ENCODE assay signal across 22 cellular contexts in genomic region chr13:39879286-39880035, GRCh38.
DNase-seq lines count a peak whose midpoint lies in the region; ATAC-seq and TF ChIP-seq lines count a peak whose summit lies in the region.
"Had no signal": no experiment of that assay in that cellular context is flagged by ENCODE, and none has a peak within 500 bp of the region (broad histone marks: within the 10 kb centered on the region; RNA-seq: fewer than 3 reads in every experiment).

No MANE protein-coding gene starts in this region.

- H2AFZ ChIP-seq in GM23338 (peak overlapping the region; percentile 45; the same call in 1 of the 2 replicates), neural progenitor cell (replicated peaks) (peak overlapping the region; percentile 77)

- H3K9me2 ChIP-seq in GM23338 (ENCODE audit: insufficient read depth), result no peaks in the 10 kb centered on the region

- no peaks in the 10 kb centered on the region for H3K79me2 ChIP-seq in GM23338 (replicated peaks; ENCODE audit: insufficient read depth)
- H3K79me2 ChIP-seq in neural progenitor cell (ENCODE audit: low read depth), result no peaks in the 10 kb centered on the region

- no peak overlapping the region for H3K4me2 ChIP-seq in GM23338
- no peak overlapping the region for H3K4me2 ChIP-seq in neural progenitor cell
- H3K4me2 ChIP-seq: A549 had no signal

- H3F3A ChIP-seq in GM23338 (replicated peaks; ENCODE audit: low read depth) (no peaks in the 10 kb centered on the region), neural progenitor cell (ENCODE audit: low read depth) (no peaks in the 10 kb centered on the region)

- H3K27me3 Mint-ChIP-seq in GM23338 (ENCODE audit: insufficient read depth, low read depth, poor library complexity), result peaks cover 3% of the 10 kb centered on the region
- peaks cover 4% of the 10 kb centered on the region for H3K27me3 Mint-ChIP-seq in neural progenitor cell (ENCODE audit: insufficient read depth, low read depth)

- intact Hi-C loops in heart right ventricle (cut with DNase I) (no loop called here), tibial artery (cut with DNase I; ENCODE audit: low total_unique reads) (no loop called here)

- no peak for ATAC-seq in GM23338
- peak in 6 of 8 donors; percentile 24 to 79 (median 53) for ATAC-seq in heart right ventricle
- ATAC-seq: A549 had no signal

- H3K4me3 Mint-ChIP-seq in GM23338 (no peak overlapping the region), neural progenitor cell (no peak overlapping the region)
- H3K4me3 Mint-ChIP-seq: B cell, CD14-positive monocyte had no signal

- no peak overlapping the region for H3K27ac ChIP-seq in GM23338 (ENCODE audit: low read depth)
- H3K27ac ChIP-seq in heart right ventricle, result peak overlapping the region in 1 of 10 donors; percentile 33
- H3K27ac ChIP-seq in neural progenitor cell, result no peak overlapping the region
- H3K27ac ChIP-seq in tibial artery, result no peak overlapping the region
- H3K27ac ChIP-seq: A549, RWPE1 had no signal

- H3K9ac ChIP-seq in neural progenitor cell, result no peak overlapping the region

- DNase-seq in GM23338 (ENCODE audit: low spot score) (no peak), dermis blood vessel endothelial cell (peak; percentile 71), heart right ventricle (no peak), neural progenitor cell (ENCODE audit: low spot score) (no peak), tibial artery (no peak), cerebellar nuclear complex (lab: John Stamatoyannopoulos, UW) (no peak), GDM1 (lab: John Stamatoyannopoulos, UW) (no peak)
- DNase-seq: DMS53, GF-D8, GOT3, HCEC 1CT, KG1, NCI-H1092 treated with DMSO at 0.1 percent for 48 hours, NCI-H1436 treated with DMSO at 0.1 percent for 48 hours, NCI-H2029, NCI-H2227 treated with DMSO at 0.1 percent for 48 hours, NCI-H510A, NCI-H748 treated with DMSO at 0.1 percent for 48 hours had no signal

- H3K9me3 Mint-ChIP-seq in GM23338 (peaks cover 12% of the 10 kb centered on the region; the same call in 2 of the 3 replicates), neural progenitor cell (peaks cover 24% of the 10 kb centered on the region)

- H3K36me3 ChIP-seq in GM23338 (ENCODE audit: insufficient read depth) (no peaks in the 10 kb centered on the region), heart right ventricle (no peaks in the 10 kb centered on the region), neural progenitor cell (no peaks in the 10 kb centered on the region), tibial artery (no peaks in the 10 kb centered on the region)

- H3K9me3 ChIP-seq in heart right ventricle (peaks cover 0 to 28% (median 10%) of the 10 kb centered on the region in 11 donors), neural progenitor cell (ENCODE audit: low read depth) (peaks cover 11% of the 10 kb centered on the region), tibial artery (peaks cover 0 to 10% (median 0%) of the 10 kb centered on the region in 3 donors)
- H3K9me3 ChIP-seq: A549 had no signal

- peaks cover 12% of the 10 kb centered on the region; the same call in 2 of the 3 replicates for H3K36me3 Mint-ChIP-seq in GM23338 (ENCODE audit: low read depth)
- peaks cover 3% of the 10 kb centered on the region for H3K36me3 Mint-ChIP-seq in neural progenitor cell
- H3K36me3 Mint-ChIP-seq: CD14-positive monocyte had no signal

- no peaks in the 10 kb centered on the region for H4K20me1 ChIP-seq in GM23338 (replicated peaks; ENCODE audit: insufficient read depth)
- H4K20me1 ChIP-seq in neural progenitor cell (ENCODE audit: low read depth), result no peaks in the 10 kb centered on the region

- H3K4me1 Mint-ChIP-seq in GM23338, result peaks cover under 1% of the 10 kb centered on the region; the same call in 1 of the 3 replicates
- H3K4me1 Mint-ChIP-seq in neural progenitor cell, result peaks cover 9% of the 10 kb centered on the region
- H3K4me1 Mint-ChIP-seq: B cell, CD14-positive monocyte had no signal

- 0 out of 2 replicates have a peak, but pooled peaks cover 5% of the 10 kb centered on the region for H3K4me1 ChIP-seq in GM23338 (ENCODE audit: insufficient read depth)
- peaks cover 0 to 44% (median 27%) of the 10 kb centered on the region in 9 donors for H3K4me1 ChIP-seq in heart right ventricle
- no peaks in the 10 kb centered on the region for H3K4me1 ChIP-seq in neural progenitor cell
- peaks cover 0 to 7% (median 0%) of the 10 kb centered on the region in 4 donors for H3K4me1 ChIP-seq in tibial artery

- WGBS in heart right ventricle, 2 donors, result 57 to 58% methylated on average over 4 of the region's 4 CpGs

- H3K4me3 ChIP-seq in GM23338 (no peak overlapping the region), heart right ventricle (no peak overlapping the region), neural progenitor cell (no peak overlapping the region), tibial artery (no peak overlapping the region)
- H3K4me3 ChIP-seq: A549 had no signal

- H3K27me3 ChIP-seq in GM23338 (ENCODE audit: insufficient read depth), result no peaks in the 10 kb centered on the region
- no peaks in the 10 kb centered on the region for H3K27me3 ChIP-seq in heart right ventricle
- no peaks in the 10 kb centered on the region for H3K27me3 ChIP-seq in neural progenitor cell
- no peaks in the 10 kb centered on the region for H3K27me3 ChIP-seq in tibial artery

- no peak for TF ChIP-seq CTCF in GM23338 (conservative IDR thresholded peaks at IDR 0.05; ENCODE audit: low read depth in 2 of 2)
- no peak for TF ChIP-seq CTCF in heart right ventricle (IDR thresholded peaks at IDR 0.05)
- TF ChIP-seq CTCF in neural progenitor cell (IDR thresholded peaks at IDR 0.05), result no peak
- no peak for TF ChIP-seq CTCF in tibial artery (IDR thresholded peaks at IDR 0.05)

- H3K27ac Mint-ChIP-seq in GM23338 (no peak overlapping the region), neural progenitor cell (no peak overlapping the region)
- H3K27ac Mint-ChIP-seq: B cell, CD14-positive monocyte had no signal

TF ChIP-seq in GM23338, 12 proteins besides CTCF, POLR2A, EP300 and RAD21 (continues in another document):
- TF ChIP-seq EZH2 (IDR thresholded peaks at IDR 0.05; ENCODE audit: low read depth, unreplicated experiment), result no peak
- no peak for TF ChIP-seq STAT1 (IDR thresholded peaks at IDR 0.05; ENCODE audit: unreplicated experiment)
- TF ChIP-seq ZNF331 (CRISPR knock-in tag; IDR thresholded peaks at IDR 0.05; ENCODE audit: low read depth), result no peak
- no peak for TF ChIP-seq ZNF114 (CRISPR knock-in tag; IDR thresholded peaks at IDR 0.05)
- TF ChIP-seq, protein P1, sequence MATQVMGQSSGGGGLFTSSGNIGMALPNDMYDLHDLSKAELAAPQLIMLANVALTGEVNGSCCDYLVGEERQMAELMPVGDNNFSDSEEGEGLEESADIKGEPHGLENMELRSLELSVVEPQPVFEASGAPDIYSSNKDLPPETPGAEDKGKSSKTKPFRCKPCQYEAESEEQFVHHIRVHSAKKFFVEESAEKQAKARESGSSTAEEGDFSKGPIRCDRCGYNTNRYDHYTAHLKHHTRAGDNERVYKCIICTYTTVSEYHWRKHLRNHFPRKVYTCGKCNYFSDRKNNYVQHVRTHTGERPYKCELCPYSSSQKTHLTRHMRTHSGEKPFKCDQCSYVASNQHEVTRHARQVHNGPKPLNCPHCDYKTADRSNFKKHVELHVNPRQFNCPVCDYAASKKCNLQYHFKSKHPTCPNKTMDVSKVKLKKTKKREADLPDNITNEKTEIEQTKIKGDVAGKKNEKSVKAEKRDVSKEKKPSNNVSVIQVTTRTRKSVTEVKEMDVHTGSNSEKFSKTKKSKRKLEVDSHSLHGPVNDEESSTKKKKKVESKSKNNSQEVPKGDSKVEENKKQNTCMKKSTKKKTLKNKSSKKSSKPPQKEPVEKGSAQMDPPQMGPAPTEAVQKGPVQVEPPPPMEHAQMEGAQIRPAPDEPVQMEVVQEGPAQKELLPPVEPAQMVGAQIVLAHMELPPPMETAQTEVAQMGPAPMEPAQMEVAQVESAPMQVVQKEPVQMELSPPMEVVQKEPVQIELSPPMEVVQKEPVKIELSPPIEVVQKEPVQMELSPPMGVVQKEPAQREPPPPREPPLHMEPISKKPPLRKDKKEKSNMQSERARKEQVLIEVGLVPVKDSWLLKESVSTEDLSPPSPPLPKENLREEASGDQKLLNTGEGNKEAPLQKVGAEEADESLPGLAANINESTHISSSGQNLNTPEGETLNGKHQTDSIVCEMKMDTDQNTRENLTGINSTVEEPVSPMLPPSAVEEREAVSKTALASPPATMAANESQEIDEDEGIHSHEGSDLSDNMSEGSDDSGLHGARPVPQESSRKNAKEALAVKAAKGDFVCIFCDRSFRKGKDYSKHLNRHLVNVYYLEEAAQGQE (IDR thresholded peaks at IDR 0.05; ENCODE audit: unreplicated experiment), result no peak
- TF ChIP-seq EZH2phosphoT487 (IDR thresholded peaks at IDR 0.05; ENCODE audit: unreplicated experiment), result no peak
- TF ChIP-seq, protein P2, sequence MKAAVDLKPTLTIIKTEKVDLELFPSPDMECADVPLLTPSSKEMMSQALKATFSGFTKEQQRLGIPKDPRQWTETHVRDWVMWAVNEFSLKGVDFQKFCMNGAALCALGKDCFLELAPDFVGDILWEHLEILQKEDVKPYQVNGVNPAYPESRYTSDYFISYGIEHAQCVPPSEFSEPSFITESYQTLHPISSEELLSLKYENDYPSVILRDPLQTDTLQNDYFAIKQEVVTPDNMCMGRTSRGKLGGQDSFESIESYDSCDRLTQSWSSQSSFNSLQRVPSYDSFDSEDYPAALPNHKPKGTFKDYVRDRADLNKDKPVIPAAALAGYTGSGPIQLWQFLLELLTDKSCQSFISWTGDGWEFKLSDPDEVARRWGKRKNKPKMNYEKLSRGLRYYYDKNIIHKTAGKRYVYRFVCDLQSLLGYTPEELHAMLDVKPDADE (IDR thresholded peaks at IDR 0.05), result no peak
- TF ChIP-seq JUNB (IDR thresholded peaks at IDR 0.05; ENCODE audit: unreplicated experiment), result no peak
